Comparison of ENCODE assay signal across 1 cellular context in genomic region chr12:124147579-124147978, GRCh38.
TF ChIP-seq lines count a peak whose summit lies in the region.

No MANE protein-coding gene starts in this region.

TF ChIP-seq in GM23338, 12 proteins besides CTCF, POLR2A, EP300 and RAD21 (continued from another document):
- TF ChIP-seq, protein P1, sequence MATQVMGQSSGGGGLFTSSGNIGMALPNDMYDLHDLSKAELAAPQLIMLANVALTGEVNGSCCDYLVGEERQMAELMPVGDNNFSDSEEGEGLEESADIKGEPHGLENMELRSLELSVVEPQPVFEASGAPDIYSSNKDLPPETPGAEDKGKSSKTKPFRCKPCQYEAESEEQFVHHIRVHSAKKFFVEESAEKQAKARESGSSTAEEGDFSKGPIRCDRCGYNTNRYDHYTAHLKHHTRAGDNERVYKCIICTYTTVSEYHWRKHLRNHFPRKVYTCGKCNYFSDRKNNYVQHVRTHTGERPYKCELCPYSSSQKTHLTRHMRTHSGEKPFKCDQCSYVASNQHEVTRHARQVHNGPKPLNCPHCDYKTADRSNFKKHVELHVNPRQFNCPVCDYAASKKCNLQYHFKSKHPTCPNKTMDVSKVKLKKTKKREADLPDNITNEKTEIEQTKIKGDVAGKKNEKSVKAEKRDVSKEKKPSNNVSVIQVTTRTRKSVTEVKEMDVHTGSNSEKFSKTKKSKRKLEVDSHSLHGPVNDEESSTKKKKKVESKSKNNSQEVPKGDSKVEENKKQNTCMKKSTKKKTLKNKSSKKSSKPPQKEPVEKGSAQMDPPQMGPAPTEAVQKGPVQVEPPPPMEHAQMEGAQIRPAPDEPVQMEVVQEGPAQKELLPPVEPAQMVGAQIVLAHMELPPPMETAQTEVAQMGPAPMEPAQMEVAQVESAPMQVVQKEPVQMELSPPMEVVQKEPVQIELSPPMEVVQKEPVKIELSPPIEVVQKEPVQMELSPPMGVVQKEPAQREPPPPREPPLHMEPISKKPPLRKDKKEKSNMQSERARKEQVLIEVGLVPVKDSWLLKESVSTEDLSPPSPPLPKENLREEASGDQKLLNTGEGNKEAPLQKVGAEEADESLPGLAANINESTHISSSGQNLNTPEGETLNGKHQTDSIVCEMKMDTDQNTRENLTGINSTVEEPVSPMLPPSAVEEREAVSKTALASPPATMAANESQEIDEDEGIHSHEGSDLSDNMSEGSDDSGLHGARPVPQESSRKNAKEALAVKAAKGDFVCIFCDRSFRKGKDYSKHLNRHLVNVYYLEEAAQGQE (IDR thresholded peaks at IDR 0.05; ENCODE audit: unreplicated experiment), result no peak
- TF ChIP-seq JUNB (IDR thresholded peaks at IDR 0.05; ENCODE audit: unreplicated experiment) (no peak), ZNF114 (CRISPR knock-in tag; IDR thresholded peaks at IDR 0.05) (no peak), ETS1 (IDR thresholded peaks at IDR 0.05) (no peak), CREB1 (CRISPR knock-in tag; IDR thresholded peaks at IDR 0.05; ENCODE audit: low read depth) (no peak), POLR2AphosphoS5 (IDR thresholded peaks at IDR 0.05; ENCODE audit: low read depth) (no peak), NANOG (IDR thresholded peaks at IDR 0.05; ENCODE audit: borderline replicate concordance) (no peak), EZH2 (IDR thresholded peaks at IDR 0.05; ENCODE audit: low read depth, unreplicated experiment) (no peak), STAT1 (IDR thresholded peaks at IDR 0.05; ENCODE audit: unreplicated experiment) (no peak)
